11 cellular contexts compared by ENCODE assay signal in the genomic region with DNA sequence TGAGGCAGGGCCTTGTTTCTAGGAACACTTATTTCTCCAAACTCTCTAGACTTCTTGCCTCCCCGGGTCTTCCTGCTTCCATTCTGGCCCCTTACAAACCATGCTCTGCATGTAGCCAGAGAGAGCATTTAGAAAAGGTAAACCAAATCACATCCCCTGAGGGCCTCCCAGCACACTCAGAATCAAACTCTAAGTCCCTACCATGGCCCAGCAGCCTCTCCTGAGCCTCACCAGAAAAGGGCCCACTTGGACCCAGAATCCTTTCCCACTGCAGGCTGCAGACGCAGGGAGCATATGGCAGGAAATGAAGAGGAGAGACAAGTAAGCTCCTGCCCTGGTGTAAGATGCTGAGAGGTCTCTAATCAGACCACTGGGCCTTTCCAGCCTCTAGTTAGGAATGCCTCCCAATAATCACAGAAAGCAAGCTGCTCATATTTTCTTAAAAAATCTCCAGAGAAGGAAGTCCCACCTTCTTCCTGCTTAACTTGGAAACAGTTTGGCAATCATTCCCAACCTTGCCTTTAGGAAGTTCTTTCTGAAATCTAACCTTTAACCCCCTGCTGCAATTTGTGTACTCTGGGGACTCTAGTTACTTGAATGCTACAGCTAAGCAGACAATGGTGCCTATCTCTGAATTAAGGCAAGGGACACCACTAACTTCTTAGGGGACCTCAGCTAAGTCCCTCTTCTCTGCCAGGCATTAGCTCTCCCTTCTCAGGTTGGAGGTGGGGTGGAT. TPM values are rescaled to one million over a fixed set of nuclear protein-coding genes. Genes with fewer than 3 reads are reported as not detected.
A peak's percentile ranks its signal among the peaks of the same experiment; 100 is the strongest.
DNase-seq lines count a peak whose midpoint lies in the region; ATAC-seq and TF ChIP-seq lines count a peak whose summit lies in the region.
"Had no signal": no experiment of that assay in that cellular context is flagged by ENCODE, and none has a peak within 500 bp of the region (broad histone marks: within the 10 kb centered on the region; RNA-seq: fewer than 3 reads in every experiment).

No MANE protein-coding gene starts in this region.

- H3K27ac ChIP-seq in RWPE2 (ENCODE audit: poor library complexity, severe bottlenecking): peak overlapping the region; percentile 96
- H3K27ac ChIP-seq: C4-2B had no signal

- DNase-seq in AG04449 (ENCODE audit: low read depth, low spot score) (no peak), RWPE2 (ENCODE audit: low spot score) (no peak), fibroblast of villous mesenchyme (ENCODE audit: low read depth) (no peak), pons (ENCODE audit: low spot score) (peak; percentile 36), NCI-H1694 (lab: John Stamatoyannopoulos, UW) (no peak), mucosa of gallbladder (ENCODE audit: low spot score) (no peak)
- DNase-seq: activated T-cell treated with anti-CD3 and anti-CD28 coated beads, Interleukin-2, amount 50 U/mL, for 1 hour; T1000 had no signal

- H3K9me3 ChIP-seq in RWPE2 (ENCODE audit: severe bottlenecking): no peaks in the 10 kb centered on the region

- peaks cover 56% of the 10 kb centered on the region for H3K4me1 ChIP-seq in RWPE2 (ENCODE audit: insufficient read depth, poor library complexity, severe bottlenecking)

- H3K4me3 ChIP-seq in AG04449 (ENCODE audit: low read depth, low read length): peak overlapping the region; percentile 99
- no peak overlapping the region for H3K4me3 ChIP-seq in RWPE2 (ENCODE audit: severe bottlenecking)
- peak overlapping the region; percentile 7 for H3K4me3 ChIP-seq in fibroblast of villous mesenchyme (ENCODE audit: low read depth, low read length)

- CTCF ChIA-PET in AG04449 (lab: Yijun Ruan, JAX): interaction anchor here (0.7 to 6.8 kb wide), 11 partner anchors 9 to 115 kb away, joined by 3 to 62 read pairs (median 5); no protein-coding TSS in a partner anchor

- POLR2A ChIA-PET in AG04449 (lab: Yijun Ruan, JAX): interaction anchor here (0.5 to 13.6 kb wide), 13 partner anchors 12 to 133 kb away, joined by 3 to 172 read pairs (median 9); no protein-coding TSS in a partner anchor

- no peak for ATAC-seq in RWPE2 (ENCODE audit: low read depth)
- no peak for ATAC-seq in HG02981 (IDR thresholded peaks at IDR 0.05; ENCODE audit: unreplicated experiment)
- no peak for ATAC-seq in HG03280 (IDR thresholded peaks at IDR 0.05; ENCODE audit: unreplicated experiment)

- peaks cover 85% of the 10 kb centered on the region for H3K36me3 ChIP-seq in RWPE2 (ENCODE audit: low read depth)

- H3K27me3 ChIP-seq in RWPE2 (ENCODE audit: insufficient read depth, poor library complexity, severe bottlenecking): no peaks in the 10 kb centered on the region

- no peak for TF ChIP-seq CTCF in AG04449 (IDR thresholded peaks at IDR 0.05; ENCODE audit: insufficient read depth, low read length, missing control alignments)
- no peak for TF ChIP-seq CTCF in RWPE2 (IDR thresholded peaks at IDR 0.05; ENCODE audit: poor library complexity, severe bottlenecking)
- no peak for TF ChIP-seq CTCF in fibroblast of villous mesenchyme (IDR thresholded peaks at IDR 0.05; ENCODE audit: insufficient read depth, low read depth, low read length)

RNA-seq across cellular contexts. Expression of a gene that starts 4.2 kb away (rescaled TPM):
- total RNA-seq in fibroblast of villous mesenchyme: 129 and 236 TPM in 2 replicates
- 129 TPM for total RNA-seq in mucosa of gallbladder
